In the genomic region with DNA sequence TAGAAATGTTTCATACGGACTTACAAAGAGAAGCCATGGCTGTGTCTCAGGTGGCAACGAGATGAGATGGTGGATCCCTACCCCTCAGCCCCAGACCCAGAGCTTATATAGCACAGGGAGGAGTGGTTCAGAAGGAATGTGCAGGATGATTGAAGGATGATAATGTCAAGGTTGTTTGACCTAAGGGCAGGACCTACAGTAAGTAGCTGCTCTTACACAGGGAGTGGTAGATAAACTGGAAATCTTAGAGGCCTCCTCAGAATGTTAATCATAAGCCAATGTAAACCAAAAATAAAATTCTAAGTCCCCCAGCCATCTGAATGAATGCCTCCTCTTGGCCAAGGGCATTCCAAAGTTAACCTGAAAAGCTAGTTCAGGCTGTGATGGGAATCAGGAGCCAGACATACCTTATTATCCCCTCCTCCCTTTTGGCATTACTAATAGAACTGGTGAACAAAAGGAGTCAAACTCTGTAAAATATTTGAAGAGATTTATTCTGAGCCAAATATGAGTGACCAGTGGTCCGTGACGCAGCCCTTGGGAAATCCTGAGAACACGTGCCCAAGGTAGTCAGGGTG, we compare ENCODE assay signal across 24 cellular contexts. TPM values are rescaled to one million over a fixed set of nuclear protein-coding genes. Genes with fewer than 3 reads are reported as not detected.
DNase-seq lines count a peak whose midpoint lies in the region; ATAC-seq, FAIRE-seq and TF ChIP-seq lines count a peak whose summit lies in the region.
"Had no signal": no experiment of that assay in that cellular context is flagged by ENCODE, and none has a peak within 500 bp of the region (broad histone marks: within the 10 kb centered on the region; RNA-seq: fewer than 3 reads in every experiment).

No MANE protein-coding gene starts in this region.

- H3K27me3 ChIP-seq in mesenchymal stem cell (ENCODE audit: control insufficient read depth in 1 of 2, insufficient read depth in 1 of 2, low read length in 2 of 2) (no peaks in the 10 kb centered on the region), upper lobe of right lung (no peaks in the 10 kb centered on the region), HepG2 (ENCODE audit: control insufficient read depth in 1 of 2, insufficient read depth in 2 of 2, low read length in 2 of 2) (peaks cover 0 to 11% of the 10 kb centered on the region in 2 experiments; a peak in 2 of 5 replicates)
- H3K27me3 ChIP-seq: BE2C had no signal

- no peaks in the 10 kb centered on the region for H3K36me3 ChIP-seq in mesenchymal stem cell (ENCODE audit: control insufficient read depth in 1 of 2, insufficient read depth in 2 of 2, low read depth in 1 of 2, low read length in 2 of 2)
- no peaks in the 10 kb centered on the region for H3K36me3 ChIP-seq in upper lobe of right lung
- no peaks in the 10 kb centered on the region for H3K36me3 ChIP-seq in HepG2 (replicated peaks in 1 of 2; ENCODE audit: control insufficient read depth in 1 of 2, insufficient read depth in 2 of 2, low read length in 2 of 2)
- H3K36me3 ChIP-seq: BE2C had no signal

- TF ChIP-seq RAD21 in HepG2 (CRISPR knock-in tag; IDR thresholded peaks at IDR 0.05) = no peak

- no peak overlapping the region for H3K14ac ChIP-seq in mesenchymal stem cell (ENCODE audit: low read length in 2 of 2)

- H3K4ac ChIP-seq in mesenchymal stem cell (ENCODE audit: low read depth in 1 of 2, low read length in 2 of 2) = no peak overlapping the region

- no TSS peak for BruUV-seq in HepG2 (replicated peaks; lab: Mats Ljungman, UMichigan)

- in situ Hi-C loops in HepG2 (cut with HindIII; ENCODE audit: extremely low pct_ligation_motif_present, low pct_unique_long_range_greater_than_20kb) = no loop called here

- H2BK15ac ChIP-seq in mesenchymal stem cell (ENCODE audit: low read depth, poor library complexity, severe bottlenecking) = no peak overlapping the region

- no peak overlapping the region for H3K23ac ChIP-seq in mesenchymal stem cell (ENCODE audit: low read length in 2 of 2)

- H2BK12ac ChIP-seq in mesenchymal stem cell (ENCODE audit: low read length in 2 of 2) = no peak overlapping the region

- TF ChIP-seq EP300 in HepG2 (IDR thresholded peaks at IDR 0.05; ENCODE audit: low read depth in 2 of 2, low read length in 2 of 2) (no peak), HepG2 (CRISPR knock-in tag; IDR thresholded peaks at IDR 0.05; ENCODE audit: borderline replicate concordance) (no peak)

- H2BK120ac ChIP-seq in mesenchymal stem cell (ENCODE audit: low read depth, low read length) = no peak overlapping the region

- no peak overlapping the region for H4K91ac ChIP-seq in mesenchymal stem cell (ENCODE audit: low read length)

- H2AK5ac ChIP-seq in mesenchymal stem cell (ENCODE audit: low read length, severe bottlenecking) = no peak overlapping the region

- intact Hi-C loops in upper lobe of right lung (cut with DNase I) (no loop called here), HepG2 (cut with micrococcal nuclease; ENCODE audit: unreplicated experiment) (no loop called here)

- H3K18ac ChIP-seq in mesenchymal stem cell (ENCODE audit: low read depth in 1 of 2, low read length in 2 of 2) = no peak overlapping the region

- H3K9me3 ChIP-seq in mesenchymal stem cell (ENCODE audit: control insufficient read depth, low read length) = peaks cover 38% of the 10 kb centered on the region
- no peaks in the 10 kb centered on the region for H3K9me3 ChIP-seq in upper lobe of right lung
- no peaks in the 10 kb centered on the region for H3K9me3 ChIP-seq in HepG2 (ENCODE audit: low read length)
- H3K9me3 ChIP-seq: BE2C had no signal

- H3K27ac ChIP-seq in mesenchymal stem cell (ENCODE audit: low read length, poor library complexity, severe bottlenecking) = peak overlapping the region; percentile 15
- no peak overlapping the region for H3K27ac ChIP-seq in upper lobe of right lung
- H3K27ac ChIP-seq in HepG2 (ENCODE audit: extremely low read length, insufficient read depth, low read length) = no peak overlapping the region

- DNase-seq in HK-2 (ENCODE audit: unreplicated experiment) (peak; percentile 3), kidney glomerular epithelial cell (lab: John Stamatoyannopoulos, UW) (peak; percentile 80), mesenchymal stem cell (no peak), upper lobe of right lung (peak; percentile 46), GM19238 (ENCODE audit: insufficient read length, low spot score) (no peak), HepG2 (ENCODE audit: low spot score) (no peak)
- DNase-seq in effector CD8-positive, alpha-beta T cell (lab: John Stamatoyannopoulos, UW) = no peak
- DNase-seq: BE2C; CD4-positive, CD25-positive, alpha-beta regulatory T cell; DND-41; GOT3; Kasumi-1; NCI-H1694 treated with DMSO at 0.1 percent for 48 hours; NCI-H2081 treated with DMSO at 0.1 percent for 48 hours; NCI-H2171 treated with DMSO at 0.1 percent for 48 hours; NCI-H524 treated with DMSO at 0.1 percent for 48 hours; NCI-H82; SIG-M5 had no signal

- no peak overlapping the region for H2AFZ ChIP-seq in mesenchymal stem cell (ENCODE audit: low read depth, low read length)
- no peak overlapping the region for H2AFZ ChIP-seq in HepG2 (ENCODE audit: low read length)

- H4K20me1 ChIP-seq in HepG2 (ENCODE audit: insufficient read depth, low read length) = no peaks in the 10 kb centered on the region

- TF ChIP-seq CTCF in upper lobe of right lung (IDR thresholded peaks at IDR 0.05) = no peak
- TF ChIP-seq CTCF in HepG2 (CRISPR knock-in tag; IDR thresholded peaks at IDR 0.05) = no peak

- no peak overlapping the region for H3K4me2 ChIP-seq in mesenchymal stem cell (ENCODE audit: low read length, poor library complexity, severe bottlenecking)
- H3K4me2 ChIP-seq in HepG2 (ENCODE audit: low read depth, low read length) = no peak overlapping the region

- CTCF ChIA-PET in HepG2 (lab: Yijun Ruan, JAX; ENCODE audit: low intra/inter-chr PET ratio, low total read pairs) = no interaction called here

- no peak for TF ChIP-seq POLR2A in HepG2 (IDR thresholded peaks at IDR 0.05; ENCODE audit: insufficient read depth in 1 of 2, low read depth in 2 of 2, low read length in 2 of 2)

- 84% methylated on average over 4 of the region's 5 CpGs for WGBS in mesenchymal stem cell
- 59% methylated on average over 5 of the region's 5 CpGs for WGBS in HepG2 (ENCODE audit: low lambda C conversion rate)

- peak; percentile 90 for ATAC-seq in upper lobe of right lung
- no peak for ATAC-seq in HepG2
- ATAC-seq: GM12878, HCT116, Panc1, SK-N-SH treated with all-trans-retinoic acid at 6 μM for 48 hours had no signal

- POLR2A ChIA-PET in HepG2 (lab: Yijun Ruan, JAX) = no interaction called here

- H3K79me1 ChIP-seq in mesenchymal stem cell (replicated peaks; ENCODE audit: low read length, poor library complexity, severe bottlenecking) = no peaks in the 10 kb centered on the region

- no peaks in the 10 kb centered on the region for H3K4me1 ChIP-seq in mesenchymal stem cell (ENCODE audit: control insufficient read depth, insufficient read depth, low read depth, low read length)
- H3K4me1 ChIP-seq in upper lobe of right lung = no peaks in the 10 kb centered on the region
- no peaks in the 10 kb centered on the region for H3K4me1 ChIP-seq in HepG2 (ENCODE audit: insufficient read depth, low read length)
- H3K4me1 ChIP-seq: BE2C had no signal

- H3K9ac ChIP-seq in mesenchymal stem cell (ENCODE audit: low read length) (no peak overlapping the region), HepG2 (ENCODE audit: insufficient read depth, low read depth, low read length) (no peak overlapping the region)

- FAIRE-seq in HepG2 (lab: Jason Lieb, UNC) = no peak
- FAIRE-seq: A204.1, GM12878 had no signal

- no peak overlapping the region for H4K8ac ChIP-seq in mesenchymal stem cell (ENCODE audit: low read length)

- H3K79me2 ChIP-seq in HepG2 (ENCODE audit: insufficient read depth, low read length) = no peaks in the 10 kb centered on the region

- H3K4me3 ChIP-seq in mesenchymal stem cell (ENCODE audit: insufficient read depth in 1 of 2, low read depth in 1 of 2, low read length in 2 of 2) (no peak overlapping the region), upper lobe of right lung (no peak overlapping the region), HepG2 (replicated peaks in 1 of 3; ENCODE audit: insufficient read depth in 1 of 3, low read depth in 2 of 3, low read length in 3 of 3) (no peak overlapping the region)
- H3K4me3 ChIP-seq: GM12878 had no signal

- no peak overlapping the region for H2BK5ac ChIP-seq in mesenchymal stem cell (ENCODE audit: low read depth, low read length, poor library complexity, severe bottlenecking)

RNA-seq across cellular contexts. Expression of a gene that starts 45.8 kb away (rescaled TPM):
- 24.7 TPM for polyA plus RNA-seq in mesenchymal stem cell (2013, experiment 1 of 2)
- polyA plus RNA-seq in mesenchymal stem cell (2013, experiment 2 of 2) = 24.2 TPM
- total RNA-seq in upper lobe of right lung (15.3 TPM), HepG2 (2016; rRNA removed; fragmentation: Illumina TruSeq; extraction: Trizol) (4.3 and 4.6 TPM in 2 replicates)
- 5.9 and 7.3 TPM in 2 replicates for total RNA-seq in HepG2 (2016; cell fraction: cytosol; rRNA removed; fragmentation: Illumina TruSeq; extraction: Trizol; ENCODE audit: low read depth)
- total RNA-seq in HepG2 (2016; cell fraction: insoluble cytoplasmic fraction; rRNA removed; fragmentation: Illumina TruSeq; extraction: Trizol) = 4.1 and 4.3 TPM in 2 replicates
- 9.6 TPM in 2 replicates for total RNA-seq in HepG2 (2016; cell fraction: membrane; rRNA removed; fragmentation: Illumina TruSeq; extraction: Trizol)
- total RNA-seq in HepG2 (2016; cell fraction: nucleus; rRNA removed; fragmentation: Illumina TruSeq; extraction: Trizol) = 4.2 and 5.2 TPM in 2 replicates
- 19.7 and 22.9 TPM in 2 replicates for polyA plus RNA-seq in HepG2 (2011; rRNA removed)
- polyA plus RNA-seq in HepG2 (2011; cell fraction: cytosol; rRNA removed) = 16.4 and 19.0 TPM in 2 replicates
- polyA plus RNA-seq in HepG2 (2011; cell fraction: nucleus; rRNA removed) = 25.1 and 25.6 TPM in 2 replicates
- polyA plus RNA-seq in HepG2 (2012) = 15.9 and 16.0 TPM in 2 replicates
- 12.4 and 13.6 TPM in 2 replicates for polyA plus RNA-seq in HepG2 (2016; cell fraction: cytosol; fragmentation: Illumina TruSeq; extraction: Trizol; ENCODE audit: low read depth)
- polyA plus RNA-seq in HepG2 (2016; cell fraction: insoluble cytoplasmic fraction; fragmentation: Illumina TruSeq; extraction: Trizol; ENCODE audit: low read depth) = 5.4 and 7.7 TPM in 2 replicates
- 12.9 and 13.7 TPM in 2 replicates for polyA plus RNA-seq in HepG2 (2016; cell fraction: membrane; fragmentation: Illumina TruSeq; extraction: Trizol; ENCODE audit: low read depth)
- polyA plus RNA-seq in HepG2 (2016; cell fraction: nucleus; fragmentation: Illumina TruSeq; extraction: Trizol; ENCODE audit: insufficient read depth, low read depth) = 8.9 TPM in 2 replicates
- polyA minus RNA-seq in HepG2 (2011; rRNA and poly(A)+ RNA removed; ENCODE audit: low replicate concordance) = 6.1 and 18.8 TPM in 2 replicates
- 10.6 and 12.7 TPM in 2 replicates for polyA minus RNA-seq in HepG2 (2011; cell fraction: cytosol; rRNA and poly(A)+ RNA removed)
- polyA minus RNA-seq in HepG2 (2011; cell fraction: nucleus; rRNA and poly(A)+ RNA removed) = 10.4 and 11.6 TPM in 2 replicates
- total RNA-seq: MCF 10A had no signal

Comparison
In these comparisons a context has a peak if more than half of its experiments do, and no peak if none do; other contexts are left out.
1. DNase-seq: peak in HK-2 (single experiment), kidney glomerular epithelial cell (single experiment) and upper lobe of right lung (single experiment); none in mesenchymal stem cell (single experiment), GM19238 (single experiment), effector CD8-positive, alpha-beta T cell (single experiment) and HepG2 (single experiment).